ENCODE assay signal across 19 cellular contexts in genomic region chrX:55026143-55026542, GRCh38. TPM values are rescaled to one million over a fixed set of nuclear protein-coding genes. Genes with fewer than 3 reads are reported as not detected.
"Had no signal": no experiment of that assay in that cellular context is flagged by ENCODE, and none has a peak within 500 bp of the region (broad histone marks: within the 10 kb centered on the region; RNA-seq: fewer than 3 reads in every experiment).

No MANE protein-coding gene starts in this region.

- H3K36me3 Mint-ChIP-seq: neural progenitor cell; stimulated activated effector memory CD8-positive, alpha-beta T cell treated with anti-CD3 and anti-CD28 coated beads, Interleukin-12 subunit alpha, Interleukin-12 subunit beta, amount 100 ng/mL, for 72 hours had no signal

- H2AFZ ChIP-seq: neural progenitor cell had no signal

- H3K27ac ChIP-seq: adrenal gland, coronary artery, left lung, neural progenitor cell, pancreas, thoracic aorta had no signal

- H3K27me3 Mint-ChIP-seq: activated CD4-positive, alpha-beta memory T cell treated with anti-CD3 and anti-CD28 coated beads, Interleukin-2, amount 10 ng/mL, durations not matched to agents 7 days and 5 days; activated CD4-positive, alpha-beta T cell treated with anti-CD3 and anti-CD28 coated beads for 36 hours; activated naive CD4-positive, alpha-beta T cell treated with anti-CD3 and anti-CD28 coated beads, Interleukin-2, amount 50 U/mL, for 24 hours had no signal

- H3K4me1 Mint-ChIP-seq: activated CD4-positive, alpha-beta memory T cell treated with anti-CD3 and anti-CD28 coated beads, Interleukin-2, amount 10 ng/mL, durations not matched to agents 7 days and 5 days; naive B cell; neural progenitor cell; stimulated activated effector memory CD8-positive, alpha-beta T cell treated with anti-CD3 and anti-CD28 coated beads, Interleukin-12 subunit alpha, Interleukin-12 subunit beta, amount 100 ng/mL, for 72 hours had no signal

- H3K4me3 ChIP-seq: adrenal gland, coronary artery, left lung, neural progenitor cell, pancreas, thoracic aorta had no signal

- H3K4me2 ChIP-seq: neural progenitor cell had no signal

- H3K4me3 Mint-ChIP-seq: activated CD4-positive, alpha-beta memory T cell treated with anti-CD3 and anti-CD28 coated beads, Interleukin-2, amount 10 ng/mL, durations not matched to agents 7 days and 5 days; activated CD4-positive, alpha-beta T cell treated with anti-CD3 and anti-CD28 coated beads for 36 hours; activated naive CD4-positive, alpha-beta T cell treated with anti-CD3 and anti-CD28 coated beads, Interleukin-2, amount 50 U/mL, for 24 hours; activated T-cell treated with anti-CD3 and anti-CD28 coated beads, Interleukin-2, amount 50 U/mL, for 24 hours; neural progenitor cell; stimulated activated effector memory CD8-positive, alpha-beta T cell treated with anti-CD3 and anti-CD28 coated beads, Interleukin-12 subunit alpha, Interleukin-12 subunit beta, amount 100 ng/mL, for 72 hours had no signal

- H3K9me3 ChIP-seq: adrenal gland, left lung, pancreas, thoracic aorta had no signal

- ATAC-seq: activated CD4-positive, alpha-beta T cell treated with anti-CD3 and anti-CD28 coated beads for 36 hours; left lung; pancreas; stimulated activated effector memory CD8-positive, alpha-beta T cell treated with anti-CD3 and anti-CD28 coated beads, Interleukin-12 subunit alpha, Interleukin-12 subunit beta, amount 100 ng/mL, for 72 hours had no signal

- H3K9ac ChIP-seq: neural progenitor cell had no signal

- H3K9me3 Mint-ChIP-seq: activated CD4-positive, alpha-beta memory T cell treated with anti-CD3 and anti-CD28 coated beads, Interleukin-2, amount 10 ng/mL, durations not matched to agents 7 days and 5 days; activated naive CD4-positive, alpha-beta T cell treated with anti-CD3 and anti-CD28 coated beads, Interleukin-2, amount 50 U/mL, for 24 hours; activated T-cell treated with anti-CD3 and anti-CD28 coated beads, Interleukin-2, amount 50 U/mL, for 24 hours; neural progenitor cell; stimulated activated effector memory CD8-positive, alpha-beta T cell treated with anti-CD3 and anti-CD28 coated beads, Interleukin-12 subunit alpha, Interleukin-12 subunit beta, amount 100 ng/mL, for 72 hours had no signal

- H3K4me1 ChIP-seq: adrenal gland, left lung, neural progenitor cell, pancreas had no signal

- DNase-seq: activated CD4-positive, alpha-beta memory T cell treated with anti-CD3 and anti-CD28 coated beads, Interleukin-2, amount 10 ng/mL, durations not matched to agents 7 days and 5 days; activated CD4-positive, alpha-beta T cell treated with anti-CD3 and anti-CD28 coated beads for 36 hours; activated effector memory CD4-positive, alpha-beta T cell treated with Interleukin-2 at 50 U/mL for 16 hours; activated T-cell treated with anti-CD3 and anti-CD28 coated beads, Interleukin-2, amount 50 U/mL, for 24 hours; adrenal gland; left lung; naive B cell; pancreas; stimulated activated CD4-positive, alpha-beta T cell treated with anti-CD3 and anti-CD28 coated beads, Interleukin-12 subunit alpha, Interleukin-12 subunit beta, amount 100 ng/mL, for 4 hours had no signal

- H3K27ac Mint-ChIP-seq: activated CD4-positive, alpha-beta memory T cell treated with anti-CD3 and anti-CD28 coated beads, Interleukin-2, amount 10 ng/mL, durations not matched to agents 7 days and 5 days; activated CD4-positive, alpha-beta T cell treated with anti-CD3 and anti-CD28 coated beads for 36 hours; activated naive CD4-positive, alpha-beta T cell treated with anti-CD3 and anti-CD28 coated beads, Interleukin-2, amount 50 U/mL, for 24 hours; activated T-cell treated with anti-CD3 and anti-CD28 coated beads, Interleukin-2, amount 50 U/mL, for 24 hours; neural progenitor cell had no signal

- H3K27me3 ChIP-seq: adrenal gland, neural progenitor cell, pancreas had no signal

- H3K36me3 ChIP-seq: adrenal gland, left lung, neural progenitor cell, pancreas, thoracic aorta had no signal

RNA-seq across cellular contexts. Expression of gene ALAS2, which starts 4.6 kb away (rescaled TPM):
- total RNA-seq: activated CD4-positive, alpha-beta memory T cell treated with anti-CD3 and anti-CD28 coated beads, Interleukin-2, amount 10 ng/mL, durations not matched to agents 7 days and 5 days; activated CD4-positive, alpha-beta T cell treated with anti-CD3 and anti-CD28 coated beads for 36 hours; T-helper 1 cell treated with Interleukin-12 subunit alpha and Interleukin-12 subunit beta and Interleukin-4 antibody, amounts not matched to agents 30 ng/mL and 1 ng/mL, for 36 hours had no signal
- polyA plus RNA-seq: keratinocyte had no signal

RNA-seq across cellular contexts. Expression of gene PFKFB1, which starts 32.2 kb away (rescaled TPM):
- total RNA-seq: thoracic aorta had no signal

RNA-seq across cellular contexts. Expression of gene PAGE2B, which starts 48.7 kb away (rescaled TPM):
- total RNA-seq: adrenal gland; cardiac septum; left lung; mononuclear cell; pancreas; T-helper 1 cell treated with Interleukin-12 subunit alpha and Interleukin-12 subunit beta and Interleukin-4 antibody, amounts not matched to agents 30 ng/mL and 1 ng/mL, for 36 hours; thoracic aorta; ureter had no signal
- polyA plus RNA-seq: adrenal gland, keratinocyte had no signal
